In the genomic region with DNA sequence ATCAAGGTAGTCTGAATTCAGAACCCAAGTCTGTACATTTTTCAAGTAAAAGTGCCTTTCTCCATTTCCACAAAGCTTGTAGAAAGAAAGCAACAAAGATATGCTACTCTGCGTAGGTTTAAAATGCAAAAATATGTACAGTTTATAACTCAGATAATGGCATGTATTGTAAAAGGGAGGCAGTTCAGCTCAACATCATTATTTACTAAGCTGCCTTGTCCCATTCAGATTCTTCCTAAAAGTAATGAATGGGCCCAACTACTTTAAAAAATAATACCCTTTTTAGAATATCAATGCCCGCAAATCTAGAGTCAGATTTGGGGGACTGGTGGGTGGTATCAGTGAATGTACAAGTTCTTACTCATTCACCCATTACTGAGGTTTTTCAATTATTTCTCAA, we compare ENCODE assay signal across 15 cellular contexts.
DNase-seq lines count a peak whose midpoint lies in the region; ATAC-seq and TF ChIP-seq lines count a peak whose summit lies in the region.
"Had no signal": no experiment of that assay in that cellular context is flagged by ENCODE, and none has a peak within 500 bp of the region (broad histone marks: within the 10 kb centered on the region; RNA-seq: fewer than 3 reads in every experiment).

No MANE protein-coding gene starts in this region.

- no peaks in the 10 kb centered on the region for H3K27me3 ChIP-seq in HUES64 (ENCODE audit: insufficient read depth, low read length)
- H3K27me3 ChIP-seq in muscle layer of duodenum (ENCODE audit: low read depth, low read length): no peaks in the 10 kb centered on the region
- no peaks in the 10 kb centered on the region for H3K27me3 ChIP-seq in hepatocyte

- H3K9me3 ChIP-seq in HUES64 (ENCODE audit: insufficient read depth, low read depth, low read length): no peaks in the 10 kb centered on the region
- no peaks in the 10 kb centered on the region for H3K9me3 ChIP-seq in muscle layer of duodenum (ENCODE audit: control insufficient read depth in 1 of 2, low read length in 2 of 2)
- H3K9me3 ChIP-seq in hepatocyte (ENCODE audit: low read depth): no peaks in the 10 kb centered on the region

- peaks cover 41% of the 10 kb centered on the region for H3K36me3 ChIP-seq in HUES64 (ENCODE audit: insufficient read depth, low read length)
- H3K36me3 ChIP-seq in muscle layer of duodenum (ENCODE audit: control insufficient read depth in 1 of 2, insufficient read depth in 2 of 2, low read length in 2 of 2): peaks cover 32 to 40% of the 10 kb centered on the region in 2 donors
- no peaks in the 10 kb centered on the region for H3K36me3 ChIP-seq in hepatocyte (replicated peaks; ENCODE audit: insufficient read depth, low read depth)

- peak overlapping the region; percentile 29 for H3K27ac ChIP-seq in HUES64 (ENCODE audit: low read depth, low read length)
- peak overlapping the region; percentile 69 to 70 for H3K27ac ChIP-seq in coronary artery
- H3K27ac ChIP-seq in muscle layer of duodenum (ENCODE audit: low read length): peak overlapping the region; percentile 50
- no peak overlapping the region for H3K27ac ChIP-seq in hepatocyte

- no peak for ATAC-seq in GM21390 (IDR thresholded peaks at IDR 0.05; ENCODE audit: unreplicated experiment)
- ATAC-seq: Panc1, Right ventricle myocardium inferior had no signal

- TF ChIP-seq CTCF in coronary artery (IDR thresholded peaks at IDR 0.05) (no peak), hepatocyte (IDR thresholded peaks at IDR 0.05; ENCODE audit: poor library complexity) (no peak)

- H3K4me1 ChIP-seq in HUES64 (ENCODE audit: insufficient read depth, low read length) (peaks cover 50% of the 10 kb centered on the region), muscle layer of duodenum (ENCODE audit: control insufficient read depth in 1 of 2, insufficient read depth in 2 of 2, low read length in 2 of 2) (peaks cover 11 to 45% of the 10 kb centered on the region in 2 donors), hepatocyte (ENCODE audit: insufficient read depth) (peaks cover 29% of the 10 kb centered on the region)

- no peaks in the 10 kb centered on the region for H3K9me2 ChIP-seq in hepatocyte (replicated peaks; ENCODE audit: insufficient read depth)

- no peak overlapping the region for H3K4me2 ChIP-seq in hepatocyte

- no peak overlapping the region for H2AFZ ChIP-seq in hepatocyte

- DNase-seq in coronary artery (ENCODE audit: low spot score) (no peak), GF-D8 (lab: John Stamatoyannopoulos, UW) (no peak), hepatocyte (ENCODE audit: low spot score) (no peak), CD1c-positive myeloid dendritic cell (ENCODE audit: extremely low spot score) (no peak)
- DNase-seq: CD8-positive, alpha-beta memory T cell; DND-41; MV-4-11; NCI-H1417 treated with DMSO at 0.1 percent for 48 hours; NCI-H2029; NCI-H510A had no signal

- no peak overlapping the region for H3K9ac ChIP-seq in HUES64 (ENCODE audit: low read depth, low read length)

- no peak overlapping the region for H3K4me3 ChIP-seq in HUES64 (ENCODE audit: low read length)
- no peak overlapping the region for H3K4me3 ChIP-seq in coronary artery
- H3K4me3 ChIP-seq in muscle layer of duodenum (ENCODE audit: low read depth in 1 of 2, low read length in 2 of 2): no peak overlapping the region
- no peak overlapping the region for H3K4me3 ChIP-seq in hepatocyte

- peaks cover 30% of the 10 kb centered on the region for H3K79me2 ChIP-seq in hepatocyte

- no peaks in the 10 kb centered on the region for H4K20me1 ChIP-seq in hepatocyte (ENCODE audit: insufficient read depth, poor library complexity, severe bottlenecking)

- no CpG with 5 or more reads among the region's 2 CpGs for WGBS in HUES64
- WGBS in hepatocyte (ENCODE audit: low lambda C conversion rate, missing lambda C conversion rate): 90% methylated on average over 2 of the region's 2 CpGs
